In genomic region chr10:123995461-123996131, GRCh38 we compare ENCODE assay signal across 8 cellular contexts.
DNase-seq lines count a peak whose midpoint lies in the region; ATAC-seq and TF ChIP-seq lines count a peak whose summit lies in the region.

No MANE protein-coding gene starts in this region.

- TF ChIP-seq CTCF in OCI-LY3 (IDR thresholded peaks at IDR 0.05; ENCODE audit: low read depth, low read length) (peak; percentile 58), colonic mucosa (IDR thresholded peaks at IDR 0.05) (peak; percentile 21), left lung (IDR thresholded peaks at IDR 0.05) (peak; percentile 46 to 51), thoracic aorta (IDR thresholded peaks at IDR 0.05) (no peak)

- peaks cover 7% of the 10 kb centered on the region; the same call in 1 of the 2 replicates for H3K4me1 ChIP-seq in OCI-LY3 (ENCODE audit: low read length)
- no peaks in the 10 kb centered on the region for H3K4me1 ChIP-seq in colonic mucosa
- peaks cover 16 to 68% of the 10 kb centered on the region in 2 donors for H3K4me1 ChIP-seq in left lung
- peaks cover 14 to 30% of the 10 kb centered on the region in 2 donors for H3K4me1 ChIP-seq in thoracic aorta (ENCODE audit: control insufficient read depth in 1 of 2, low read depth in 2 of 2)

- DNase-seq in D341Med (ENCODE audit: low spot score) = peak; percentile 45
- peak; percentile 49 for DNase-seq in colonic mucosa
- DNase-seq in left lung = peak; percentile 76 to 89
- DNase-seq in thoracic aorta (ENCODE audit: low spot score) = no peak
- DNase-seq in cerebellar nuclear complex (lab: John Stamatoyannopoulos, UW) = no peak

- H3K9me3 ChIP-seq in OCI-LY3 (ENCODE audit: insufficient read depth, low read length) = no peaks in the 10 kb centered on the region
- no peaks in the 10 kb centered on the region for H3K9me3 ChIP-seq in colonic mucosa
- H3K9me3 ChIP-seq in left lung = no peaks in the 10 kb centered on the region
- H3K9me3 ChIP-seq in thoracic aorta = no peaks in the 10 kb centered on the region

- H3K9ac ChIP-seq in OCI-LY3 (ENCODE audit: low read length) (peak overlapping the region; percentile 65), colonic mucosa (ENCODE audit: low read depth in 2 of 2, low read length in 2 of 2) (peak overlapping the region in 1 of 2 donors; percentile 46)

- H3K4me3 ChIP-seq in OCI-LY3 (ENCODE audit: low read length) (peak overlapping the region; percentile 95), colonic mucosa (peak overlapping the region; percentile 14), left lung (peak overlapping the region; percentile 8 to 26), thoracic aorta (peak overlapping the region; percentile 66)

- H3K4me2 ChIP-seq in OCI-LY3 (ENCODE audit: low read length) = peak overlapping the region; percentile 97

- H4K20me1 ChIP-seq in OCI-LY3 (ENCODE audit: insufficient read depth, low read length) = no peaks in the 10 kb centered on the region

- H3K27me3 ChIP-seq in OCI-LY3 (ENCODE audit: low read depth, low read length) = 0 out of 2 replicates have a peak, but pooled peaks cover 6% of the 10 kb centered on the region
- H3K27me3 ChIP-seq in colonic mucosa = peaks cover 16% of the 10 kb centered on the region
- H3K27me3 ChIP-seq in left lung = peaks cover 34 to 50% of the 10 kb centered on the region in 2 donors
- H3K27me3 ChIP-seq in thoracic aorta (replicated peaks; ENCODE audit: insufficient read depth) = no peaks in the 10 kb centered on the region

- H3K79me2 ChIP-seq in OCI-LY3 (ENCODE audit: low read length) = no peaks in the 10 kb centered on the region

- H3K36me3 ChIP-seq in OCI-LY3 (replicated peaks; ENCODE audit: low read depth, low read length) (no peaks in the 10 kb centered on the region), colonic mucosa (no peaks in the 10 kb centered on the region), left lung (no peaks in the 10 kb centered on the region), thoracic aorta (no peaks in the 10 kb centered on the region)

- intact Hi-C loops in colonic mucosa (cut with DNase I) = no loop called here
- intact Hi-C loops in left lung (cut with DNase I) = loop anchor here in 1 of 2 donors (5.0 kb wide), 1 partner anchor 262 kb away; no protein-coding TSS in a partner anchor

- H2AFZ ChIP-seq in OCI-LY3 (ENCODE audit: low read depth, low read length) = peak overlapping the region; percentile 99

- H3K27ac ChIP-seq in OCI-LY3 (ENCODE audit: low read length) (no peak overlapping the region), colonic mucosa (no peak overlapping the region), left lung (peak overlapping the region; percentile 44 to 92), thoracic aorta (no peak overlapping the region)

- ATAC-seq in GM21515 (IDR thresholded peaks at IDR 0.05; ENCODE audit: unreplicated experiment) (peak; percentile 74), left lung (peak; percentile 67), thoracic aorta (ENCODE audit: insufficient number of reproducible peaks, low FRiP score, low read depth) (peak; percentile 21), HG02642 (IDR thresholded peaks at IDR 0.05; ENCODE audit: poor library complexity, unreplicated experiment) (no peak)

Comparison
In these comparisons a context has a peak if more than half of its experiments do, and no peak if none do; other contexts are left out.
1. DNase-seq: peak in D341Med (single experiment), colonic mucosa (single experiment) and left lung (2 of 2); none in thoracic aorta (single experiment) and cerebellar nuclear complex (0 of 2).
2. H3K27ac ChIP-seq: peak in left lung (2 of 2); none in OCI-LY3 (single experiment), colonic mucosa (single experiment) and thoracic aorta (0 of 2).
3. H3K4me3 ChIP-seq: peak in every context shown above with its lines; median percentile 95 in OCI-LY3; 66 in thoracic aorta; 17 in left lung; 14 in colonic mucosa.